2 cellular contexts compared by ENCODE assay signal in the genomic region with DNA sequence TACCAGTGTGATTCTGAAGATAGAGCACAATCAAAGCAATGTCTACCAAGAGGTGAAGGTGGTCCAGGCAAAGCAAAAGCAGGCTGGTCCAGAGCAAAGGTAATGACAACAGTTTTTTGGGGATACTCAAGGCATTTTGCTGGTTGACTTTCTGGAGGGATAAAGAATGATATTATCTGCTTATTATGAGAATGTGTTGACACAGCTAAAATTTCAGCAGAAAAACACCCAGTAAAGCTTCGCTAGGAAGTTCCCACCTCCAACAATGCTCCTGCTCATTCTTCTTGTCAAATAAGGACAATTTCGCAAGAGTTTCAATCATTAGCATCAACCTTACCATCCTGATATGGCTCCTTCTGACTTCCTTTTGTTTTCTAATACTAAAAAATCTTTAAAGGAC.
TF ChIP-seq lines count a peak whose summit lies in the region.

No MANE protein-coding gene starts in this region.

TF ChIP-seq in IMR-90, 13 proteins besides CTCF, POLR2A, EP300 and RAD21:
- TF ChIP-seq FOS (IDR thresholded peaks at IDR 0.05; ENCODE audit: low read depth, low read length) (no peak), MXI1 (IDR thresholded peaks at IDR 0.05; ENCODE audit: borderline replicate concordance, low read depth, low read length) (no peak), BHLHE40 (IDR thresholded peaks at IDR 0.05; ENCODE audit: low read depth, low read length) (no peak), RCOR1 (IDR thresholded peaks at IDR 0.05; ENCODE audit: insufficient replicate concordance, low read length) (no peak), CEBPB (IDR thresholded peaks at IDR 0.05; ENCODE audit: low read depth, low read length) (0 out of 2 replicates have a peak, but pooled peaks have one; percentile 18), SMC3 (IDR thresholded peaks at IDR 0.05; ENCODE audit: low read depth, low read length) (no peak), MAFK (IDR thresholded peaks at IDR 0.05; ENCODE audit: low read depth, low read length) (peak; percentile 27; the same call in 1 of the 2 replicates), RFX5 (IDR thresholded peaks at IDR 0.05; ENCODE audit: low read depth, low read length) (no peak), CHD1 (IDR thresholded peaks at IDR 0.05; ENCODE audit: low read depth, low read length) (no peak), NFE2L2 (IDR thresholded peaks at IDR 0.05; ENCODE audit: low read depth, low read length) (no peak), MAZ (IDR thresholded peaks at IDR 0.05; ENCODE audit: borderline replicate concordance, low read depth, low read length) (no peak)
- TF ChIP-seq, protein P1, sequence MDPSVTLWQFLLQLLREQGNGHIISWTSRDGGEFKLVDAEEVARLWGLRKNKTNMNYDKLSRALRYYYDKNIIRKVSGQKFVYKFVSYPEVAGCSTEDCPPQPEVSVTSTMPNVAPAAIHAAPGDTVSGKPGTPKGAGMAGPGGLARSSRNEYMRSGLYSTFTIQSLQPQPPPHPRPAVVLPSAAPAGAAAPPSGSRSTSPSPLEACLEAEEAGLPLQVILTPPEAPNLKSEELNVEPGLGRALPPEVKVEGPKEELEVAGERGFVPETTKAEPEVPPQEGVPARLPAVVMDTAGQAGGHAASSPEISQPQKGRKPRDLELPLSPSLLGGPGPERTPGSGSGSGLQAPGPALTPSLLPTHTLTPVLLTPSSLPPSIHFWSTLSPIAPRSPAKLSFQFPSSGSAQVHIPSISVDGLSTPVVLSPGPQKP (IDR thresholded peaks at IDR 0.05; ENCODE audit: borderline replicate concordance, low read depth, low read length) = no peak
- TF ChIP-seq, protein P2, sequence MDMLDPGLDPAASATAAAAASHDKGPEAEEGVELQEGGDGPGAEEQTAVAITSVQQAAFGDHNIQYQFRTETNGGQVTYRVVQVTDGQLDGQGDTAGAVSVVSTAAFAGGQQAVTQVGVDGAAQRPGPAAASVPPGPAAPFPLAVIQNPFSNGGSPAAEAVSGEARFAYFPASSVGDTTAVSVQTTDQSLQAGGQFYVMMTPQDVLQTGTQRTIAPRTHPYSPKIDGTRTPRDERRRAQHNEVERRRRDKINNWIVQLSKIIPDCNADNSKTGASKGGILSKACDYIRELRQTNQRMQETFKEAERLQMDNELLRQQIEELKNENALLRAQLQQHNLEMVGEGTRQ (IDR thresholded peaks at IDR 0.05; ENCODE audit: low read depth, low read length) = no peak

TF ChIP-seq in H1, 55 proteins besides CTCF, POLR2A, EP300 and RAD21:
- TF ChIP-seq CEBPB (IDR thresholded peaks at IDR 0.05; ENCODE audit: low read depth, low read length) (0 out of 2 replicates have a peak, but pooled peaks have one; percentile 14), CHD1 (IDR thresholded peaks at IDR 0.05; ENCODE audit: low read depth, low read length) (no peak)
